ENCODE assay signal across 25 cellular contexts in genomic region chr12:94855853-94856252, GRCh38.
"Had no signal": no experiment of that assay in that cellular context is flagged by ENCODE, and none has a peak within 500 bp of the region (broad histone marks: within the 10 kb centered on the region; RNA-seq: fewer than 3 reads in every experiment).

No MANE protein-coding gene starts in this region.

- FAIRE-seq: endothelial cell of umbilical vein, pancreas had no signal

- H3K4me3 ChIP-seq: breast epithelium, colonic mucosa, dorsolateral prefrontal cortex, heart left ventricle, pancreas, skin epidermis, transverse colon, uterus had no signal

- ATAC-seq: activated T-cell treated with anti-CD3 and anti-CD28 coated beads, Interleukin-2, amount 50 U/mL, for 4 hours; effector memory CD8-positive, alpha-beta T cell; esophagus mucosa; heart left ventricle; left cardiac atrium; pancreas; right cardiac atrium had no signal

- H3K27me3 ChIP-seq: breast epithelium, colonic mucosa, dorsolateral prefrontal cortex, pancreas, transverse colon, uterus had no signal

- DNase-seq: activated CD4-positive, alpha-beta T cell treated with anti-CD3 and anti-CD28 coated beads, Interleukin-2, amount 10 ng/mL, durations not matched to agents 7 days and 5 days; activated CD4-positive, CD25-positive, alpha-beta regulatory T cell treated with anti-CD3 and anti-CD28 coated beads, Interleukin-2, amount 50 U/mL, for 72 hours; activated CD8-positive, alpha-beta memory T cell treated with anti-CD3 and anti-CD28 coated beads for 24 hours; activated CD8-positive, alpha-beta memory T cell treated with anti-CD3 and anti-CD28 coated beads, Interleukin-2, amount 50 U/mL, for 4 hours; activated naive CD4-positive, alpha-beta T cell treated with Interleukin-2 at 50 U/mL for 16 hours; activated naive CD8-positive, alpha-beta T cell treated with anti-CD3 and anti-CD28 coated beads, Interleukin-2, amount 10 ng/mL, durations not matched to agents 7 days and 5 days; activated T-cell treated with anti-CD3 and anti-CD28 coated beads, Interleukin-2, amount 50 U/mL, for 4 hours; amniotic stem cell; colonic mucosa; dorsolateral prefrontal cortex; effector memory CD8-positive, alpha-beta T cell; heart left ventricle; islet precursor cell; left cardiac atrium; pancreas; right cardiac atrium; stimulated activated CD4-positive, alpha-beta T cell treated with anti-CD3 and anti-CD28 coated beads, Interleukin-1b, Interleukin-23, amount 100 ng/mL, for 48 hours; T1000; transverse colon; uterus; WERI-Rb-1 had no signal

- H3K36me3 ChIP-seq: breast epithelium, colonic mucosa, heart left ventricle, pancreas, transverse colon, uterus, WERI-Rb-1 had no signal
